28 cellular contexts compared by ENCODE assay signal in the genomic region with DNA sequence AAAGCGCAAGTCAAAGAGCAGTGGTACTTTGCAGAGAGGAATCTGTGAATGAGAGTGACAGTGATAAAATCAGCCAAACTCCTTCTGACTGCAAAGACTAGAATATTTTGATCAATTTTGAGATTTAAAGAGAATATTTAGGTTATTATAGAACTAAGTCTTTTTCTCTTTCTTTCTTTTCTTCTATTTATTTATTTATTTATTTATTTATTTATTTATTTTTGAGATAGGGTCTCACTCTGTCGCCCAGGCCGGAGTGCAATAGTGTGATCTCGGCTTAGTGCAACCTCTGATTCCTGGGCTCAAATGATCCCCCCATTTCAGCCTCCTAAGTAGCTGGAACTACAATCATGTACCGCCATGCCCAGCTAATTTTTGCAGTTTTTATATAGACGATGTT.
"Had no signal": no experiment of that assay in that cellular context is flagged by ENCODE, and none has a peak within 500 bp of the region (broad histone marks: within the 10 kb centered on the region; RNA-seq: fewer than 3 reads in every experiment).

No MANE protein-coding gene starts in this region.

- H3K36me3 ChIP-seq: colonic mucosa, esophagus muscularis mucosa, esophagus squamous epithelium, gastrocnemius medialis, gastroesophageal sphincter, heart left ventricle, heart right ventricle had no signal

- H3K27ac Mint-ChIP-seq: dendritic cell treated with granulocyte-macrophage colony-stimulating factor and Interleukin-4, amounts not matched to agents 40 ng/mL and 50 ng/mL, for 4 days; effector memory CD8-positive, alpha-beta T cell; endodermal cell had no signal

- H3K4me3 Mint-ChIP-seq: dendritic cell treated with granulocyte-macrophage colony-stimulating factor and Interleukin-4, amounts not matched to agents 40 ng/mL and 50 ng/mL, for 4 days; effector memory CD8-positive, alpha-beta T cell; endodermal cell had no signal

- H3K4me3 ChIP-seq: colonic mucosa, coronary artery, dorsolateral prefrontal cortex, esophagus muscularis mucosa, esophagus squamous epithelium, gastrocnemius medialis, gastroesophageal sphincter, heart left ventricle, heart right ventricle had no signal

- DNase-seq: colonic mucosa; cortex of kidney; dermis blood vessel endothelial cell; dorsolateral prefrontal cortex; effector CD4-positive, alpha-beta T cell; effector CD8-positive, alpha-beta T cell; effector memory CD4-positive, alpha-beta T cell; effector memory CD8-positive, alpha-beta T cell; endodermal cell; erythroblast; esophagus squamous epithelium; foreskin keratinocyte; foreskin melanocyte; gastrocnemius medialis; glutamatergic neuron; head of caudate nucleus; heart left ventricle; heart right ventricle had no signal

- H3K9me3 ChIP-seq: colonic mucosa, esophagus muscularis mucosa, esophagus squamous epithelium, gastrocnemius medialis, gastroesophageal sphincter had no signal

- H3K27me3 Mint-ChIP-seq: dendritic cell treated with granulocyte-macrophage colony-stimulating factor and Interleukin-4, amounts not matched to agents 40 ng/mL and 50 ng/mL, for 4 days; effector memory CD8-positive, alpha-beta T cell had no signal

- H3K27ac ChIP-seq: colonic mucosa, coronary artery, dorsolateral prefrontal cortex, epithelial cell of prostate, esophagus muscularis mucosa, esophagus squamous epithelium, foreskin keratinocyte, gastrocnemius medialis, gastroesophageal sphincter, heart left ventricle, heart right ventricle had no signal

- FAIRE-seq: colon, endometrium, endothelial cell of umbilical vein, frontal cortex had no signal

- H3K4me1 ChIP-seq: colonic mucosa, esophagus squamous epithelium, foreskin keratinocyte, gastrocnemius medialis had no signal

- H3K4me1 Mint-ChIP-seq: endodermal cell had no signal

- ATAC-seq: effector memory CD8-positive, alpha-beta T cell; esophagus mucosa; foreskin keratinocyte; gastrocnemius medialis; gastroesophageal sphincter; heart left ventricle; heart right ventricle had no signal

- H3K27me3 ChIP-seq: colonic mucosa, dorsolateral prefrontal cortex, esophagus muscularis mucosa, esophagus squamous epithelium, foreskin keratinocyte, gastrocnemius medialis, gastroesophageal sphincter, heart left ventricle, heart right ventricle had no signal
